18 cellular contexts compared by ENCODE assay signal in the genomic region with DNA sequence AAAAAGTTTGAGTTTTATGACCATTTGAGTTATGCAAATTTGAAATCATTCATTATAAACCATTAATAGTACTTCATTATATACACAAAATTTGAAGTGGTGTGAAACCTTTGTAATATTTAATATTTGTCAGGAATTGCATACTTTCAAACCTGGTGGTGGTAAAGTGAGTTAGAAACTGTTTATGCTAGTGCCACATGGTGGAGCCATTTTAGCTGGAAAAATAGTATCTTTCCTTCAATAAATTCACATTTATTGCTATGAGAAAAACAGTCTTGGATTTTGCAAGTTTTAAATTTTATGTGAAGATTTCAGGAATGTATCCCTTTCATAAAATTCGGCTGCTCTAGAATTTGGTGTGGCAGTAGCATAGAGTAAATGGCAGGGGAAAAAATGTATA. TPM values are rescaled to one million over a fixed set of nuclear protein-coding genes. Genes with fewer than 3 reads are reported as not detected.
A peak's percentile ranks its signal among the peaks of the same experiment; 100 is the strongest.
DNase-seq lines count a peak whose midpoint lies in the region; ATAC-seq, FAIRE-seq and TF ChIP-seq lines count a peak whose summit lies in the region.
"Had no signal": no experiment of that assay in that cellular context is flagged by ENCODE, and none has a peak within 500 bp of the region (broad histone marks: within the 10 kb centered on the region; RNA-seq: fewer than 3 reads in every experiment).

No MANE protein-coding gene starts in this region.

- no peaks in the 10 kb centered on the region for H3F3A ChIP-seq in GM23248 (ENCODE audit: insufficient read depth)

- in situ Hi-C loops in ACHN (cut with HindIII; ENCODE audit: low pct_ligation_motif_present, low pct_unique_long_range_greater_than_20kb, low sequenced_read_pairs) (no loop called here), GM23248 (cut with MboI) (no loop called here)

- no peaks in the 10 kb centered on the region for H3K27me3 Mint-ChIP-seq in activated CD4-positive, alpha-beta memory T cell treated with anti-CD3 and anti-CD28 coated beads, Interleukin-2, amount 10 ng/mL, durations not matched to agents 7 days and 5 days

- H3K9me2 ChIP-seq in GM23248 (ENCODE audit: insufficient read depth), result no peaks in the 10 kb centered on the region

- H3K4me2 ChIP-seq in GM23248 (ENCODE audit: unreplicated experiment), result no peak overlapping the region
- H3K4me2 ChIP-seq: BLaER1 treated with 17β-estradiol and CSF1 and Interleukin-3, amounts not matched to agents 10 nM and 100 nM had no signal

- no peak for ATAC-seq in HG02938 (IDR thresholded peaks at IDR 0.05; ENCODE audit: unreplicated experiment)
- ATAC-seq in stimulated activated naive CD8-positive, alpha-beta T cell treated with anti-CD3 and anti-CD28 coated beads, Interleukin-15, Interleukin-2, amounts not matched to agents 100 U/mL and 50 U/mL, for 24 hours, result no peak

- no peaks in the 10 kb centered on the region for H3K36me3 Mint-ChIP-seq in activated CD4-positive, alpha-beta memory T cell treated with anti-CD3 and anti-CD28 coated beads, Interleukin-2, amount 10 ng/mL, durations not matched to agents 7 days and 5 days (ENCODE audit: low read depth)

- H3K4me1 Mint-ChIP-seq in activated CD4-positive, alpha-beta memory T cell treated with anti-CD3 and anti-CD28 coated beads, Interleukin-2, amount 10 ng/mL, durations not matched to agents 7 days and 5 days, result no peaks in the 10 kb centered on the region

- peak; percentile 55 for FAIRE-seq in TTC549 (lab: Jason Lieb, UNC)

- no peaks in the 10 kb centered on the region for H3K79me2 ChIP-seq in GM23248 (ENCODE audit: insufficient read depth)

- no peak overlapping the region for H3K9ac ChIP-seq in GM23248
- H3K9ac ChIP-seq: BLaER1 treated with 17β-estradiol and CSF1 and Interleukin-3, amounts not matched to agents 10 nM and 100 nM had no signal

- H2AFZ ChIP-seq in GM23248, result no peak overlapping the region

- H3K27me3 ChIP-seq in GM23248 (replicated peaks; ENCODE audit: insufficient read depth), result no peaks in the 10 kb centered on the region
- H3K27me3 ChIP-seq: BLaER1 treated with 17β-estradiol and CSF1 and Interleukin-3, amounts not matched to agents 10 nM and 100 nM had no signal

- POLR2A ChIA-PET in activated CD4-positive, alpha-beta memory T cell treated with anti-CD3 and anti-CD28 coated beads, Interleukin-2, amount 10 ng/mL, durations not matched to agents 7 days and 5 days (lab: Charles Lee), result no interaction called here

- no peak overlapping the region for H3K27ac Mint-ChIP-seq in activated CD4-positive, alpha-beta memory T cell treated with anti-CD3 and anti-CD28 coated beads, Interleukin-2, amount 10 ng/mL, durations not matched to agents 7 days and 5 days

- no peaks in the 10 kb centered on the region for H3K9me3 Mint-ChIP-seq in activated CD4-positive, alpha-beta memory T cell treated with anti-CD3 and anti-CD28 coated beads, Interleukin-2, amount 10 ng/mL, durations not matched to agents 7 days and 5 days

- 25 to 48% methylated on average over 1 of the region's 1 CpG for WGBS in GM23248 (ENCODE audit: low coverage in 1 of 2, low lambda C conversion rate in 2 of 2, missing lambda C conversion rate in 2 of 2), 2 experiments

- no peak overlapping the region for H3K4me3 Mint-ChIP-seq in activated CD4-positive, alpha-beta memory T cell treated with anti-CD3 and anti-CD28 coated beads, Interleukin-2, amount 10 ng/mL, durations not matched to agents 7 days and 5 days

- DNase-seq in ACHN, result peak; percentile 12
- DNase-seq in GM23248, result peak; percentile 41
- peak in 1 of 2 donors; percentile 46 for DNase-seq in foreskin fibroblast
- DNase-seq in activated CD4-positive, alpha-beta memory T cell treated with anti-CD3 and anti-CD28 coated beads, Interleukin-2, amount 10 ng/mL, durations not matched to agents 7 days and 5 days, result no peak
- no peak for DNase-seq in stimulated activated naive CD8-positive, alpha-beta T cell treated with anti-CD3 and anti-CD28 coated beads, Interleukin-15, Interleukin-2, amounts not matched to agents 100 U/mL and 50 U/mL, for 24 hours
- DNase-seq in LoVo (ENCODE audit: low spot score), result no peak
- DNase-seq: activated T-cell treated with anti-CD3 and anti-CD28 coated beads for 4 hours; anterior cingulate cortex; mesendoderm; NCI-H1092 treated with DMSO at 0.1 percent for 48 hours; NCI-H510A; stimulated activated CD4-positive, alpha-beta T cell treated with anti-CD3 and anti-CD28 coated beads, Interleukin-4, amount 100 ng/mL, for 1 hour; stimulated activated naive CD4-positive, alpha-beta T cell had no signal

- H3K36me3 ChIP-seq in GM23248 (ENCODE audit: low read depth), result no peaks in the 10 kb centered on the region
- H3K36me3 ChIP-seq: BLaER1 treated with 17β-estradiol and CSF1 and Interleukin-3, amounts not matched to agents 10 nM and 100 nM; prostate gland had no signal

- no peak overlapping the region for H3K27ac ChIP-seq in GM23248
- H3K27ac ChIP-seq: BLaER1 treated with 17β-estradiol and CSF1 and Interleukin-3, amounts not matched to agents 10 nM and 100 nM; HL-60; prostate gland had no signal

- no peaks in the 10 kb centered on the region for H3K9me3 ChIP-seq in GM23248 (ENCODE audit: low read depth)
- H3K9me3 ChIP-seq: prostate gland had no signal

- no peak overlapping the region for H3K4me3 ChIP-seq in GM23248
- H3K4me3 ChIP-seq in foreskin fibroblast (ENCODE audit: low read depth in 1 of 2, low read length in 2 of 2), result no peak overlapping the region
- H3K4me3 ChIP-seq: BLaER1 treated with 17β-estradiol and CSF1 and Interleukin-3, amounts not matched to agents 10 nM and 100 nM; prostate gland had no signal

- CTCF ChIA-PET in activated CD4-positive, alpha-beta memory T cell treated with anti-CD3 and anti-CD28 coated beads, Interleukin-2, amount 10 ng/mL, durations not matched to agents 7 days and 5 days (lab: Charles Lee), result no interaction called here

- H3K4me1 ChIP-seq in GM23248 (ENCODE audit: insufficient read depth), result no peaks in the 10 kb centered on the region
- H3K4me1 ChIP-seq: prostate gland had no signal

- TF ChIP-seq CTCF in foreskin fibroblast (IDR thresholded peaks at IDR 0.05; ENCODE audit: low read depth, low read length), result peak; percentile 29

- H4K20me1 ChIP-seq in GM23248 (ENCODE audit: insufficient read depth), result no peaks in the 10 kb centered on the region
- H4K20me1 ChIP-seq: BLaER1 treated with 17β-estradiol and CSF1 and Interleukin-3, amounts not matched to agents 10 nM and 100 nM had no signal

RNA-seq across cellular contexts. Expression of a gene that starts 7.3 kb away (rescaled TPM):
- 17.3 and 18.8 TPM in 2 replicates for total RNA-seq in GM23248 (2014; rRNA removed; shearing (Covaris generic))
- 22.4 and 22.9 TPM in 2 replicates for polyA plus RNA-seq in GM23248 (2016; fragmentation: Nextera tagmentation; extraction: Ambion mirVana)
- total RNA-seq in activated CD4-positive, alpha-beta memory T cell treated with anti-CD3 and anti-CD28 coated beads, Interleukin-2, amount 10 ng/mL, durations not matched to agents 7 days and 5 days, result 10 to 100 TPM; 47.3 to 52.8 TPM

RNA-seq across cellular contexts. Expression of a gene that starts 34.9 kb away (rescaled TPM):
- not detected in 2 replicates for total RNA-seq in GM23248 (2014; rRNA removed; shearing (Covaris generic))
- polyA plus RNA-seq in GM23248 (2016; fragmentation: Nextera tagmentation; extraction: Ambion mirVana), result not detected in 2 replicates
- not detected for total RNA-seq in activated CD4-positive, alpha-beta memory T cell treated with anti-CD3 and anti-CD28 coated beads, Interleukin-2, amount 10 ng/mL, durations not matched to agents 7 days and 5 days
- total RNA-seq: prostate gland had no signal

Comparison
In these comparisons a context has a peak if more than half of its experiments do, and no peak if none do; other contexts are left out.
1. DNase-seq: peak in ACHN (single experiment) and GM23248 (single experiment); none in activated CD4-positive, alpha-beta memory T cell treated with anti-CD3 and anti-CD28 coated beads, Interleukin-2, amount 10 ng/mL, durations not matched to agents 7 days and 5 days (single experiment), stimulated activated naive CD8-positive, alpha-beta T cell treated with anti-CD3 and anti-CD28 coated beads, Interleukin-15, Interleukin-2, amounts not matched to agents 100 U/mL and 50 U/mL, for 24 hours (single experiment) and LoVo (single experiment).